Comparison of ENCODE assay signal across 1 cellular context in genomic region chr1:50959303-50959912, GRCh38.
TF ChIP-seq lines count a peak whose summit lies in the region.

No MANE protein-coding gene starts in this region.

TF ChIP-seq in K562, 482 proteins besides CTCF, POLR2A, EP300 and RAD21 (continued from another document):
- TF ChIP-seq E2F8 (IDR thresholded peaks at IDR 0.05; ENCODE audit: low read depth, partially characterized antibody): peak; percentile 70
- TF ChIP-seq HDGF (IDR thresholded peaks at IDR 0.05): peak; percentile 88
- no peak for TF ChIP-seq STAT6 (CRISPR knock-in tag; IDR thresholded peaks at IDR 0.05)
- no peak for TF ChIP-seq PPARD (CRISPR knock-in tag; IDR thresholded peaks at IDR 0.05)
- TF ChIP-seq MECOM (CRISPR knock-in tag; IDR thresholded peaks at IDR 0.05): 0 out of 2 replicates have a peak, but pooled peaks have one; percentile 36
- no peak for TF ChIP-seq ZNF280A (IDR thresholded peaks at IDR 0.05; ENCODE audit: low read depth, partially characterized antibody)
- no peak for TF ChIP-seq BRF1 (IDR thresholded peaks at IDR 0.05; ENCODE audit: borderline replicate concordance, extremely low read depth, insufficient read length)
- peak; percentile 48; the same call in 1 of the 2 replicates for TF ChIP-seq TARDBP (IDR thresholded peaks at IDR 0.05)
- 0 out of 4 replicates have a peak, but pooled peaks have one; percentile 14 to 26 for TF ChIP-seq KDM1A (IDR thresholded peaks at IDR 0.05)
- TF ChIP-seq NFIC (IDR thresholded peaks at IDR 0.05): peak; percentile 25; the same call in 1 of the 2 replicates
- TF ChIP-seq, protein P1, sequence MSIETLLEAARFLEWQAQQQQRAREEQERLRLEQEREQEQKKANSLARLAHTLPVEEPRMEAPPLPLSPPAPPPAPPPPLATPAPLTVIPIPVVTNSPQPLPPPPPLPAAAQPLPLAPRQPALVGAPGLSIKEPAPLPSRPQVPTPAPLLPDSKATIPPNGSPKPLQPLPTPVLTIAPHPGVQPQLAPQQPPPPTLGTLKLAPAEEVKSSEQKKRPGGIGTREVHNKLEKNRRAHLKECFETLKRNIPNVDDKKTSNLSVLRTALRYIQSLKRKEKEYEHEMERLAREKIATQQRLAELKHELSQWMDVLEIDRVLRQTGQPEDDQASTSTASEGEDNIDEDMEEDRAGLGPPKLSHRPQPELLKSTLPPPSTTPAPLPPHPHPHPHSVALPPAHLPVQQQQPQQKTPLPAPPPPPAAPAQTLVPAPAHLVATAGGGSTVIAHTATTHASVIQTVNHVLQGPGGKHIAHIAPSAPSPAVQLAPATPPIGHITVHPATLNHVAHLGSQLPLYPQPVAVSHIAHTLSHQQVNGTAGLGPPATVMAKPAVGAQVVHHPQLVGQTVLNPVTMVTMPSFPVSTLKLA (conservative IDR thresholded peaks at IDR 0.05): peak; percentile 45 to 64
- no peak for TF ChIP-seq RBBP5 (IDR thresholded peaks at IDR 0.05; ENCODE audit: borderline replicate concordance, insufficient read depth, low read length, poor library complexity, severe bottlenecking)
- peak; percentile 54 to 77 for TF ChIP-seq FOXK2 (conservative IDR thresholded peaks at IDR 0.05 in 1 of 2, IDR thresholded peaks at IDR 0.05 in 1 of 2; ENCODE audit: low read depth in 2 of 2)
- TF ChIP-seq ZNF511 (CRISPR knock-in tag; IDR thresholded peaks at IDR 0.05): 0 out of 2 replicates have a peak, but pooled peaks have one; percentile 10
- TF ChIP-seq GABPB2 (CRISPR knock-in tag; conservative IDR thresholded peaks at IDR 0.05): no peak
- TF ChIP-seq FOXJ2 (tag; IDR thresholded peaks at IDR 0.05): no peak
- 0 out of 2 replicates have a peak, but pooled peaks have one; percentile 24 for TF ChIP-seq TSHZ1 (CRISPR knock-in tag; IDR thresholded peaks at IDR 0.05)
- no peak for TF ChIP-seq GTF3C2 (IDR thresholded peaks at IDR 0.05; ENCODE audit: borderline replicate concordance, extremely low read depth, insufficient read length)
- TF ChIP-seq FOXA3 (CRISPR knock-in tag; conservative IDR thresholded peaks at IDR 0.05 in 1 of 2, IDR thresholded peaks at IDR 0.05 in 1 of 2): no peak
- no peak for TF ChIP-seq ZNF282 (CRISPR knock-in tag; IDR thresholded peaks at IDR 0.05)
- no peak for TF ChIP-seq HDAC6 (IDR thresholded peaks at IDR 0.05; ENCODE audit: low read depth, low read length)
- TF ChIP-seq GABPB1 (CRISPR knock-in tag; IDR thresholded peaks at IDR 0.05): no peak
- no peak for TF ChIP-seq TAF15 (IDR thresholded peaks at IDR 0.05; ENCODE audit: low read depth, low read length)
- TF ChIP-seq RBFOX2 (IDR thresholded peaks at IDR 0.05; ENCODE audit: low read depth, low read length): no peak
- TF ChIP-seq DIDO1 (tag; IDR thresholded peaks at IDR 0.05; ENCODE audit: low read depth): 0 out of 2 replicates have a peak, but pooled peaks have one; percentile 58
- TF ChIP-seq ATF7 (IDR thresholded peaks at IDR 0.05): no peak
- TF ChIP-seq FOS (IDR thresholded peaks at IDR 0.05; ENCODE audit: extremely low read depth, insufficient read length): no peak
- no peak for TF ChIP-seq PRMT5 (CRISPR knock-in tag; IDR thresholded peaks at IDR 0.05)
- TF ChIP-seq HLTF (IDR thresholded peaks at IDR 0.05): peak; percentile 96; the same call in 1 of the 2 replicates
- no peak for TF ChIP-seq NFE2L1 (tag; IDR thresholded peaks at IDR 0.05; ENCODE audit: borderline replicate concordance, low read depth)
- TF ChIP-seq THRAP3 (IDR thresholded peaks at IDR 0.05; ENCODE audit: borderline replicate concordance): peak; percentile 85; the same call in 1 of the 2 replicates
- TF ChIP-seq RHOXF2B (CRISPR knock-in tag; conservative IDR thresholded peaks at IDR 0.05): 0 out of 2 replicates have a peak, but pooled peaks have one; percentile 76
